ENCODE assay signal across 9 cellular contexts in the genomic region with DNA sequence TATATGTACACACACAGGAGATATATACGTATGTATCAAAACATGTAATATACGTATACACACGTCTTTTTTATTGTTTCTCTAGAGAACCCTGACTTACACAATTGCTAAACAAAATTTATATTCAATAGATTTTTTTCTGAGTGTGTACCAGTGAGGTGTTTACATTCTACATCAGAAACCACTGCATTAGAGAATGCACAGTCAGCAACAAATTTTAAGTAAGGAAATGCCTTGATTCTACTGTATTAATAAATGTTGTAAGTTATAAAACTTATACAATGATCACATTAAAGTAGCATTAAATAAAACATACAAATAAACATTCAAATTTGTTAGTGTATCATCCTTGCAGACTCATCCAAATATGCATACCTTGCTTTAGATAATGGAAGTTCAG.
"Had no signal": no experiment of that assay in that cellular context is flagged by ENCODE, and none has a peak within 500 bp of the region (broad histone marks: within the 10 kb centered on the region; RNA-seq: fewer than 3 reads in every experiment).

No MANE protein-coding gene starts in this region.

- H3K9ac ChIP-seq: GM23248, KMS-11 had no signal

- DNase-seq: GM23248, GOT3, H9, HCEC 1CT, Kasumi-1, KBM-7 had no signal

- H3K4me3 ChIP-seq: GM23248 had no signal

- FAIRE-seq: H54, HTR-8/SVneo had no signal

- H2AFZ ChIP-seq: GM23248 had no signal

- H3K4me2 ChIP-seq: KMS-11 had no signal

- H3K27ac ChIP-seq: GM23248, KMS-11 had no signal
